Comparison of ENCODE assay signal across 25 cellular contexts in the genomic region with DNA sequence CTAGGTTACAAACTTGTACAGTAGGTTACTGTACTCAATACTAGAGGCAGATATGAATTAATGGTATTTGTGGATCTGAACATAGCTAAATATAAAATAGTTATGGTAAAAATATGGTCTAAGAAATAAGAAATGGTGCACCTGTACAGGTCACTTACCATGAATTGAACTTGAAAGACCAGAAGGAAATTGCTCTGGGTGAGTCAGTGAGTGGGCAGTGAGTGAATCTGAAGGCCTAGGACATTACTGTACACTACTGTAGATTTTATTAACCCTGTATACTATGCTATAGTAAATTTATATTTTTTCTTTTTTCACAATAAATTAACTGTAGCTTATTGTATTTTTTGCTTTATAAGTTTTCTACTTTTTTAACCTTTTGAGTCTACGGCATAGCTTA.
"Had no signal": no experiment of that assay in that cellular context is flagged by ENCODE, and none has a peak within 500 bp of the region (broad histone marks: within the 10 kb centered on the region; RNA-seq: fewer than 3 reads in every experiment).

No MANE protein-coding gene starts in this region.

- H3K27ac ChIP-seq: HL-60, KMS-11, PC-9, Peyer's patch had no signal

- H3K9me3 ChIP-seq: MG63, Peyer's patch had no signal

- H3K4me1 ChIP-seq: Peyer's patch had no signal

- H3K27me3 ChIP-seq: MG63, Peyer's patch had no signal

- H3K36me3 ChIP-seq: MG63, Peyer's patch had no signal

- ATAC-seq: K562, SK-N-SH treated with all-trans-retinoic acid at 6 μM for 48 hours, T-cell had no signal

- DNase-seq: Kasumi-1, MG63, NCI-H1092, NCI-H1105 treated with DMSO at 0.1 percent for 48 hours, NCI-H1417 treated with DMSO at 0.1 percent for 48 hours, NCI-H146, NCI-H1694 treated with DMSO at 0.1 percent for 48 hours, NCI-H1930, NCI-H2081 treated with DMSO at 0.1 percent for 48 hours, NCI-H2171, NCI-H226, NCI-H446, NCI-H510A, NCI-H524 treated with DMSO at 0.1 percent for 48 hours, NCI-H69, NCI-H774, PC-9, Peyer's patch, RPMI8226, SHP77, T-cell had no signal

- H3K4me3 ChIP-seq: K562, MG63, PC-9, Peyer's patch had no signal
